ENCODE assay signal across 1 cellular context in the genomic region with DNA sequence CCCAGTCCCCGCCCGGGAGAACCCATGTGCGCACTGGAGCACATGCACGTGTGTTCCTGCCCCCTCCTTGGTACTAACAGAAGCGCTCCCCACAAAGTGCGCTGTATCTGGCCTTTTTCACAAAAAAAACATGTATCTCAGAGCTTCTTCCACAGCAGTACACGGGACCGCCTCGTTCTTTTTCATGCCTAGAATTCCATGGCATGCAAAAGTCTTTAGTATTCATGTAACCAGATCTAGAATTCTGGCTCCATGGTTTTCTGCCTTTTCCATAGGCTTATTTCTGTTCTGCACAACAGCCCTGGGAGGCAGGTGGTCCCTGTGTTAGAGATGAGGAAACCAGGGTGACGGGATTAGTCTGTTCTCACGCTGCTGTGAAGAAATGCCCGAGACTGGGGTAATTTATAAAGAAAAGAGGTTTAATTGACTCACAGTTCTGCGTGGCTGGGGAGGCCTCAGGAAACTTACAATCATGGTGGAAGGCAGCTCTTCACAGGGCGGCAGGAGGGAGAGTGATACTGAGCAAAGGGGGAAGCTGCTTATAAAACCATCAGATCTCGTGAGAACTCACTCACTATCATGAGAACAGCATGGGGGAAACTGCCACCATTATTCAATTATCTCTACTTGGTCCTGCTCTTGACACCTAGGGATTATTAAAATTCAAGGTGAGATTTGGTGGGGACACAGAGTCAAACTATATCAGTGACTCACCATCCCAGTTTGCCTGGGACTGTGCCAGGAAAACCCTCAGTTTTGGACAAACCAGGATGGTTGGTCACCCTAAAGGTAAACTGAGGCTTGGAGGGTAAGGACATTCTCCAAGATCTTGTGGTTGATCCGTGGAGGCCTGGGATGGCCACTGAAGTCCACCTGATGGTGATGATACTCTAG.
TF ChIP-seq lines count a peak whose summit lies in the region.

No MANE protein-coding gene starts in this region.

TF ChIP-seq in K562, 482 proteins besides CTCF, POLR2A, EP300 and RAD21 (continued from another document and continues in another):
- TF ChIP-seq POLR2AphosphoS5 (IDR thresholded peaks at IDR 0.05; ENCODE audit: control insufficient read depth, insufficient read depth, low read depth, low read length) (peak; percentile 69), ATF1 (CRISPR knock-in tag; IDR thresholded peaks at IDR 0.05) (no peak), ATF1 (tag; IDR thresholded peaks at IDR 0.05) (no peak), ZBED1 (IDR thresholded peaks at IDR 0.05) (no peak), ZNF384 (IDR thresholded peaks at IDR 0.05; ENCODE audit: low read depth, low read length) (no peak), CCNT2 (IDR thresholded peaks at IDR 0.05; ENCODE audit: borderline replicate concordance, extremely low read depth, insufficient read length, low read depth, low read length) (no peak), NUFIP1 (IDR thresholded peaks at IDR 0.05; ENCODE audit: partially characterized antibody) (no peak), FOXP4 (CRISPR knock-in tag; IDR thresholded peaks at IDR 0.05; ENCODE audit: borderline replicate concordance) (no peak), HDAC2 (IDR thresholded peaks at IDR 0.05) (no peak), RBM22 (IDR thresholded peaks at IDR 0.05; ENCODE audit: low read depth, low read length, poor library complexity, severe bottlenecking) (no peak), PYGO2 (tag; IDR thresholded peaks at IDR 0.05) (no peak), U2AF1 (optimal IDR thresholded peaks at IDR 0.05; ENCODE audit: low read depth, low read length) (no peak), MTA1 (IDR thresholded peaks at IDR 0.05; ENCODE audit: borderline replicate concordance) (no peak), CBFB (CRISPR knock-in tag; IDR thresholded peaks at IDR 0.05) (no peak), ZNF239 (CRISPR knock-in tag; IDR thresholded peaks at IDR 0.05) (no peak; the same call in 1 of the 2 replicates), CXXC5 (CRISPR knock-in tag; IDR thresholded peaks at IDR 0.05) (no peak; the same call in 1 of the 2 replicates), PURB (CRISPR knock-in tag; IDR thresholded peaks at IDR 0.05; ENCODE audit: low read depth) (no peak), E2F3 (CRISPR knock-in tag; IDR thresholded peaks at IDR 0.05) (no peak), ZNF75A (CRISPR knock-in tag; IDR thresholded peaks at IDR 0.05) (no peak), EHMT2 (IDR thresholded peaks at IDR 0.05) (peak; percentile 71; the same call in 1 of the 2 replicates), ZNF408 (CRISPR knock-in tag; IDR thresholded peaks at IDR 0.05; ENCODE audit: low read depth) (no peak), MYNN (IDR thresholded peaks at IDR 0.05) (no peak), MYNN (CRISPR knock-in tag; IDR thresholded peaks at IDR 0.05) (no peak), RNF2 (IDR thresholded peaks at IDR 0.05) (no peak), TOE1 (IDR thresholded peaks at IDR 0.05; ENCODE audit: borderline replicate concordance) (no peak), TOE1 (CRISPR knock-in tag; IDR thresholded peaks at IDR 0.05; ENCODE audit: borderline replicate concordance, low read depth) (0 out of 2 replicates have a peak, but pooled peaks have one; percentile 45), ZFP91 (CRISPR knock-in tag; IDR thresholded peaks at IDR 0.05) (no peak), HDAC1 (IDR thresholded peaks at IDR 0.05) (0 out of 4 replicates have a peak, but pooled peaks of 1 of the 2 experiments have one; percentile 40), TRIM28 (IDR thresholded peaks at IDR 0.05) (no peak), ETS2 (tag; IDR thresholded peaks at IDR 0.05; ENCODE audit: borderline replicate concordance, poor library complexity, severe bottlenecking) (no peak), NRF1 (conservative IDR thresholded peaks at IDR 0.05 in 1 of 2, IDR thresholded peaks at IDR 0.05 in 1 of 2) (no peak; a peak in 1 of 4 replicates), TBP (optimal IDR thresholded peaks at IDR 0.05; ENCODE audit: low read depth, low read length) (peak; percentile 84), FOSL1 (tag; conservative IDR thresholded peaks at IDR 0.05) (no peak), BDP1 (IDR thresholded peaks at IDR 0.05; ENCODE audit: insufficient read depth, insufficient read length) (no peak), RBM15 (IDR thresholded peaks at IDR 0.05; ENCODE audit: insufficient read depth, low read length) (no peak), NR2C2 (CRISPR knock-in tag; IDR thresholded peaks at IDR 0.05) (no peak), NR2C2 (tag; IDR thresholded peaks at IDR 0.05) (0 out of 2 replicates have a peak, but pooled peaks have one; percentile 19), RBBP5 (IDR thresholded peaks at IDR 0.05; ENCODE audit: borderline replicate concordance, insufficient read depth, low read length, poor library complexity, severe bottlenecking) (peak; percentile 22), MTF1 (CRISPR knock-in tag; IDR thresholded peaks at IDR 0.05; ENCODE audit: borderline replicate concordance) (no peak), HBP1 (CRISPR knock-in tag; IDR thresholded peaks at IDR 0.05) (no peak), CBFA2T2 (conservative IDR thresholded peaks at IDR 0.05) (no peak), POLR2H (tag; IDR thresholded peaks at IDR 0.05; ENCODE audit: low read depth) (peak; percentile 96), SRSF1 (IDR thresholded peaks at IDR 0.05; ENCODE audit: low read depth, low read length) (no peak), FOS (IDR thresholded peaks at IDR 0.05; ENCODE audit: extremely low read depth, insufficient read length) (no peak)
- TF ChIP-seq, protein P1, sequence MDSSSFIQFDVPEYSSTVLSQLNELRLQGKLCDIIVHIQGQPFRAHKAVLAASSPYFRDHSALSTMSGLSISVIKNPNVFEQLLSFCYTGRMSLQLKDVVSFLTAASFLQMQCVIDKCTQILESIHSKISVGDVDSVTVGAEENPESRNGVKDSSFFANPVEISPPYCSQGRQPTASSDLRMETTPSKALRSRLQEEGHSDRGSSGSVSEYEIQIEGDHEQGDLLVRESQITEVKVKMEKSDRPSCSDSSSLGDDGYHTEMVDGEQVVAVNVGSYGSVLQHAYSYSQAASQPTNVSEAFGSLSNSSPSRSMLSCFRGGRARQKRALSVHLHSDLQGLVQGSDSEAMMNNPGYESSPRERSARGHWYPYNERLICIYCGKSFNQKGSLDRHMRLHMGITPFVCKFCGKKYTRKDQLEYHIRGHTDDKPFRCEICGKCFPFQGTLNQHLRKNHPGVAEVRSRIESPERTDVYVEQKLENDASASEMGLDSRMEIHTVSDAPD (CRISPR knock-in tag; IDR thresholded peaks at IDR 0.05), result no peak
- TF ChIP-seq, protein P2, sequence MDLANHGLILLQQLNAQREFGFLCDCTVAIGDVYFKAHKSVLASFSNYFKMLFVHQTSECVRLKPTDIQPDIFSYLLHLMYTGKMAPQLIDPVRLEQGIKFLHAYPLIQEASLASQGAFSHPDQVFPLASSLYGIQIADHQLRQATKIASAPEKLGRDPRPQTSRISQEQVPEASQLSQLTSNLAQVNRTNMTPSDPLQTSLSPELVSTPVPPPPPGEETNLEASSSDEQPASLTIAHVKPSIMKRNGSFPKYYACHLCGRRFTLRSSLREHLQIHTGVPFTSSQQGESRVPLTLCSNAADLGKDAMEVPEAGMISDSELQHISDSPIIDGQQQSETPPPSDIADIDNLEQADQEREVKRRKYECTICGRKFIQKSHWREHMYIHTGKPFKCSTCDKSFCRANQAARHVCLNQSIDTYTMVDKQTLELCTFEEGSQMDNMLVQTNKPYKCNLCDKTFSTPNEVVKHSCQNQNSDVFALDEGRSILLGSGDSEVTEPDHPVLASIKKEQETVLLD (IDR thresholded peaks at IDR 0.05), result no peak
- TF ChIP-seq, protein P3, sequence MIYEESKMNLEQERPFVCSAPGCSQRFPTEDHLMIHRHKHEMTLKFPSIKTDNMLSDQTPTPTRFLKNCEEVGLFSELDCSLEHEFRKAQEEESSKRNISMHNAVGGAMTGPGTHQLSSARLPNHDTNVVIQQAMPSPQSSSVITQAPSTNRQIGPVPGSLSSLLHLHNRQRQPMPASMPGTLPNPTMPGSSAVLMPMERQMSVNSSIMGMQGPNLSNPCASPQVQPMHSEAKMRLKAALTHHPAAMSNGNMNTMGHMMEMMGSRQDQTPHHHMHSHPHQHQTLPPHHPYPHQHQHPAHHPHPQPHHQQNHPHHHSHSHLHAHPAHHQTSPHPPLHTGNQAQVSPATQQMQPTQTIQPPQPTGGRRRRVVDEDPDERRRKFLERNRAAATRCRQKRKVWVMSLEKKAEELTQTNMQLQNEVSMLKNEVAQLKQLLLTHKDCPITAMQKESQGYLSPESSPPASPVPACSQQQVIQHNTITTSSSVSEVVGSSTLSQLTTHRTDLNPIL (CRISPR knock-in tag; IDR thresholded peaks at IDR 0.05), result no peak
- TF ChIP-seq, protein P4, sequence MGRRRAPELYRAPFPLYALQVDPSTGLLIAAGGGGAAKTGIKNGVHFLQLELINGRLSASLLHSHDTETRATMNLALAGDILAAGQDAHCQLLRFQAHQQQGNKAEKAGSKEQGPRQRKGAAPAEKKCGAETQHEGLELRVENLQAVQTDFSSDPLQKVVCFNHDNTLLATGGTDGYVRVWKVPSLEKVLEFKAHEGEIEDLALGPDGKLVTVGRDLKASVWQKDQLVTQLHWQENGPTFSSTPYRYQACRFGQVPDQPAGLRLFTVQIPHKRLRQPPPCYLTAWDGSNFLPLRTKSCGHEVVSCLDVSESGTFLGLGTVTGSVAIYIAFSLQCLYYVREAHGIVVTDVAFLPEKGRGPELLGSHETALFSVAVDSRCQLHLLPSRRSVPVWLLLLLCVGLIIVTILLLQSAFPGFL (CRISPR knock-in tag; IDR thresholded peaks at IDR 0.05), result no peak
- TF ChIP-seq, protein P5, sequence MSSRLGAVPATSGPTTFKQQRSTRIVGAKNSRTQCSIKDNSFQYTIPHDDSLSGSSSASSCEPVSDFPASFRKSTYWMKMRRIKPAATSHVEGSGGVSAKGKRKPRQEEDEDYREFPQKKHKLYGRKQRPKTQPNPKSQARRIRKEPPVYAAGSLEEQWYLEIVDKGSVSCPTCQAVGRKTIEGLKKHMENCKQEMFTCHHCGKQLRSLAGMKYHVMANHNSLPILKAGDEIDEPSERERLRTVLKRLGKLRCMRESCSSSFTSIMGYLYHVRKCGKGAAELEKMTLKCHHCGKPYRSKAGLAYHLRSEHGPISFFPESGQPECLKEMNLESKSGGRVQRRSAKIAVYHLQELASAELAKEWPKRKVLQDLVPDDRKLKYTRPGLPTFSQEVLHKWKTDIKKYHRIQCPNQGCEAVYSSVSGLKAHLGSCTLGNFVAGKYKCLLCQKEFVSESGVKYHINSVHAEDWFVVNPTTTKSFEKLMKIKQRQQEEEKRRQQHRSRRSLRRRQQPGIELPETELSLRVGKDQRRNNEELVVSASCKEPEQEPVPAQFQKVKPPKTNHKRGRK (tag; IDR thresholded peaks at IDR 0.05), result no peak
- TF ChIP-seq, protein P6, sequence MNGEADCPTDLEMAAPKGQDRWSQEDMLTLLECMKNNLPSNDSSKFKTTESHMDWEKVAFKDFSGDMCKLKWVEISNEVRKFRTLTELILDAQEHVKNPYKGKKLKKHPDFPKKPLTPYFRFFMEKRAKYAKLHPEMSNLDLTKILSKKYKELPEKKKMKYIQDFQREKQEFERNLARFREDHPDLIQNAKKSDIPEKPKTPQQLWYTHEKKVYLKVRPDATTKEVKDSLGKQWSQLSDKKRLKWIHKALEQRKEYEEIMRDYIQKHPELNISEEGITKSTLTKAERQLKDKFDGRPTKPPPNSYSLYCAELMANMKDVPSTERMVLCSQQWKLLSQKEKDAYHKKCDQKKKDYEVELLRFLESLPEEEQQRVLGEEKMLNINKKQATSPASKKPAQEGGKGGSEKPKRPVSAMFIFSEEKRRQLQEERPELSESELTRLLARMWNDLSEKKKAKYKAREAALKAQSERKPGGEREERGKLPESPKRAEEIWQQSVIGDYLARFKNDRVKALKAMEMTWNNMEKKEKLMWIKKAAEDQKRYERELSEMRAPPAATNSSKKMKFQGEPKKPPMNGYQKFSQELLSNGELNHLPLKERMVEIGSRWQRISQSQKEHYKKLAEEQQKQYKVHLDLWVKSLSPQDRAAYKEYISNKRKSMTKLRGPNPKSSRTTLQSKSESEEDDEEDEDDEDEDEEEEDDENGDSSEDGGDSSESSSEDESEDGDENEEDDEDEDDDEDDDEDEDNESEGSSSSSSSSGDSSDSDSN (IDR thresholded peaks at IDR 0.05; ENCODE audit: borderline replicate concordance in 1 of 2, low read depth in 2 of 2, low read length in 2 of 2), result no peak
- TF ChIP-seq, protein P7, sequence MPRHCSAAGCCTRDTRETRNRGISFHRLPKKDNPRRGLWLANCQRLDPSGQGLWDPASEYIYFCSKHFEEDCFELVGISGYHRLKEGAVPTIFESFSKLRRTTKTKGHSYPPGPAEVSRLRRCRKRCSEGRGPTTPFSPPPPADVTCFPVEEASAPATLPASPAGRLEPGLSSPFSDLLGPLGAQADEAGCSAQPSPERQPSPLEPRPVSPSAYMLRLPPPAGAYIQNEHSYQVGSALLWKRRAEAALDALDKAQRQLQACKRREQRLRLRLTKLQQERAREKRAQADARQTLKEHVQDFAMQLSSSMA (CRISPR knock-in tag; IDR thresholded peaks at IDR 0.05), result no peak
